8 cellular contexts compared by ENCODE assay signal in the genomic region with DNA sequence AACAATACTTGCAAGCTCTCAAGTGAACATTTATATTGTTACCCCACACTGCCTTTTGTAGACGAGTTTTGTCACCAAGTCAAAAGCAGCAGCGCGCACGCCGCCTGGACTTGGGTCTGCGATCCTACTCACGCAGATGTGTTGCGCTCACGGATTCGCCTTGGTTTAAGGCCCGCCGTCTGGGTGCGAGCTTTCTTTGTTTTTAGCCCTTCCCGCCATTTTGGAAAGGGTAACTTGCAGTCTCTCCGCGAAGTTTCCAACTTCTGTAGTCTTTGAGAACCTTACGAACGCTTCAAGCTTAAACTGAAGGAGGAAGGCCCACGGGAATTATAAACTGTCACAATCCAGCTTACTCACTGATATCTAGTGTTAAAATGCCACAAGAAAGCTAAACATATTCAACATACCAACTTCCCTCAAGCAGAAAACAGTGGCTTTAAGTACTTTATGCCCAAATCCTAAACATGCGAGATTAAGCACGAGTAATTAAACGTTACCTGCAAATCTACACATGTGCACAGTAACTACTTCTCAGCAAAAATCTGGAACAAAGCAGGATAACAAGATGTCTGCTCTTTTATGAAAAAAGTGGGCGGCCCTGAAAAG.
DNase-seq lines count a peak whose midpoint lies in the region; ATAC-seq lines count a peak whose summit lies in the region.

No MANE protein-coding gene starts in this region.

- H3K4me3 ChIP-seq in mesodermal cell (ENCODE audit: extremely low read depth, insufficient read depth, low read length, poor library complexity, severe bottlenecking) (peak overlapping the region; percentile 47), subcutaneous abdominal adipose tissue (ENCODE audit: low read depth in 1 of 5, low read length in 5 of 5) (peak overlapping the region; percentile 87 to 99 (median 98))

- DNase-seq in EL (peak; percentile 73), NCI-H1105 treated with DMSO at 0.1 percent for 48 hours (lab: John Stamatoyannopoulos, UW) (peak; percentile 53)
- DNase-seq in activated CD4-positive, alpha-beta T cell treated with anti-CD3 and anti-CD28 coated beads for 48 hours: peak; percentile 75
- DNase-seq in effector CD4-positive, alpha-beta T cell: peak; percentile 38

- H3K4me1 ChIP-seq in mesodermal cell (ENCODE audit: control insufficient read depth, insufficient read depth, low read length, poor library complexity, severe bottlenecking): no peaks in the 10 kb centered on the region
- H3K4me1 ChIP-seq in subcutaneous abdominal adipose tissue (ENCODE audit: control insufficient read depth in 5 of 5, insufficient read depth in 5 of 5, low read length in 5 of 5): peaks cover 0 to 32% (median 15%) of the 10 kb centered on the region in 5 donors

- H3K36me3 ChIP-seq in mesodermal cell (ENCODE audit: control insufficient read depth, insufficient read depth, low read length): no peaks in the 10 kb centered on the region
- H3K36me3 ChIP-seq in subcutaneous abdominal adipose tissue (ENCODE audit: control insufficient read depth in 5 of 5, insufficient read depth in 5 of 5, low read length in 5 of 5): peaks cover 0 to 7% (median 0%) of the 10 kb centered on the region in 5 donors

- peak overlapping the region; percentile 29 to 94 (median 84) for H3K9ac ChIP-seq in subcutaneous abdominal adipose tissue (ENCODE audit: low read length in 5 of 5)

- H3K27me3 ChIP-seq in subcutaneous abdominal adipose tissue (ENCODE audit: control insufficient read depth in 5 of 5, insufficient read depth in 4 of 5, low read length in 5 of 5): no peaks in the 10 kb centered on the region

- H3K9me3 ChIP-seq in mesodermal cell (ENCODE audit: control insufficient read depth, low read length): no peaks in the 10 kb centered on the region
- H3K9me3 ChIP-seq in subcutaneous abdominal adipose tissue (ENCODE audit: control insufficient read depth in 5 of 5, low read length in 5 of 5): peaks cover 0 to 6% (median 2%) of the 10 kb centered on the region in 5 donors

- ATAC-seq in HG03442 (IDR thresholded peaks at IDR 0.05; ENCODE audit: unreplicated experiment) (no peak), GM21526 (IDR thresholded peaks at IDR 0.05; ENCODE audit: low FRiP score, unreplicated experiment) (no peak)

- 0 to 1% methylated on average over 18 to 19 of the region's 23 CpGs for WGBS in mesodermal cell (ENCODE audit: insufficient coverage in 2 of 2), 2 experiments

- H3K27ac ChIP-seq in mesodermal cell (ENCODE audit: low read depth, low read length, severe bottlenecking) (peak overlapping the region; percentile 96), subcutaneous abdominal adipose tissue (ENCODE audit: low read depth, low read length) (peak overlapping the region; percentile 96)
